In genomic region chr6:163926642-163927041, GRCh38 we compare ENCODE assay signal across 15 cellular contexts.
DNase-seq lines count a peak whose midpoint lies in the region; TF ChIP-seq lines count a peak whose summit lies in the region.
"Had no signal": no experiment of that assay in that cellular context is flagged by ENCODE, and none has a peak within 500 bp of the region (broad histone marks: within the 10 kb centered on the region; RNA-seq: fewer than 3 reads in every experiment).

No MANE protein-coding gene starts in this region.

- H3K4me1 Mint-ChIP-seq in H9: peaks cover 19 to 29% of the 10 kb centered on the region in 2 experiments
- H3K4me1 Mint-ChIP-seq: activated CD4-positive, alpha-beta memory T cell treated with anti-CD3 and anti-CD28 coated beads, Interleukin-2, amount 10 ng/mL, durations not matched to agents 7 days and 5 days; activated naive CD8-positive, alpha-beta T cell treated with anti-CD3 and anti-CD28 coated beads, Interleukin-2, amount 10 ng/mL, durations not matched to agents 7 days and 5 days had no signal

- H2BK15ac ChIP-seq in H9 (ENCODE audit: low read depth, low read length): no peak overlapping the region

- no peaks in the 10 kb centered on the region for H3K4me1 ChIP-seq in H9 (ENCODE audit: insufficient read depth, low read length)
- H3K4me1 ChIP-seq: thyroid gland had no signal

- H3K4me3 Mint-ChIP-seq in H9: no peak overlapping the region
- H3K4me3 Mint-ChIP-seq: activated CD4-positive, alpha-beta memory T cell treated with anti-CD3 and anti-CD28 coated beads, Interleukin-2, amount 10 ng/mL, durations not matched to agents 7 days and 5 days; activated naive CD8-positive, alpha-beta T cell treated with anti-CD3 and anti-CD28 coated beads, Interleukin-2, amount 10 ng/mL, durations not matched to agents 7 days and 5 days; activated T-helper 1 cell treated with anti-CD3 and anti-CD28 coated beads, Interleukin-12 subunit alpha, Interleukin-12 subunit beta, Interleukin-2, Interleukin-4 antibody, amounts not matched to agents 30 ng/mL and 10 ng/mL and 1 ng/mL, durations not matched to agents 14 hours and 24 hours and 36 hours had no signal

- H3K27ac ChIP-seq in H9 (ENCODE audit: insufficient read length, low read depth, low read length) (no peak overlapping the region), substantia nigra (ENCODE audit: low read depth, low read length, poor library complexity, severe bottlenecking) (no peak overlapping the region)
- H3K27ac ChIP-seq: C4-2B, thyroid gland had no signal

- no peaks in the 10 kb centered on the region for H4K20me1 ChIP-seq in H9 (ENCODE audit: control insufficient read depth, insufficient read depth, insufficient read length)

- H3K23ac ChIP-seq in H9 (ENCODE audit: insufficient read length, low read depth, low read length): no peak overlapping the region

- H2BK20ac ChIP-seq in H9 (ENCODE audit: low read depth, low read length, poor library complexity, severe bottlenecking): no peak overlapping the region

- no peak overlapping the region for H3K56ac ChIP-seq in H9 (ENCODE audit: insufficient read length, low read depth, low read length)

- DNase-seq in H9: no peak
- peak; percentile 20 for DNase-seq in cerebellum (ENCODE audit: low spot score)
- DNase-seq in inferior parietal cortex (ENCODE audit: extremely low spot score): peak; percentile 30
- DNase-seq in substantia nigra (lab: John Stamatoyannopoulos, UW): peak in 32 of 49 donors; percentile 7 to 85 (median 44)
- DNase-seq in effector CD4-positive, alpha-beta T cell: no peak
- DNase-seq in islet precursor cell: no peak
- no peak for DNase-seq in activated CD4-positive, alpha-beta T cell treated with anti-CD3 and anti-CD28 coated beads, Interleukin-2, amount 50 U/mL, for 1 hour
- DNase-seq: activated CD4-positive, alpha-beta memory T cell treated with anti-CD3 and anti-CD28 coated beads, Interleukin-2, amount 10 ng/mL, durations not matched to agents 7 days and 5 days; activated naive CD8-positive, alpha-beta T cell treated with anti-CD3 and anti-CD28 coated beads, Interleukin-2, amount 10 ng/mL, durations not matched to agents 7 days and 5 days; mucosa of descending colon; MV-4-11; NCI-H69 had no signal

- no peak for TF ChIP-seq CTCF in H9 (conservative IDR thresholded peaks at IDR 0.05)

- no peaks in the 10 kb centered on the region for H3K27me3 ChIP-seq in H9 (ENCODE audit: insufficient read depth, low read length)
- H3K27me3 ChIP-seq: thyroid gland had no signal

- H2AFZ ChIP-seq in H9 (ENCODE audit: low read length): no peak overlapping the region

- peaks cover 7 to 8% of the 10 kb centered on the region in 2 experiments for H3K9me3 Mint-ChIP-seq in H9
- H3K9me3 Mint-ChIP-seq: activated CD4-positive, alpha-beta memory T cell treated with anti-CD3 and anti-CD28 coated beads, Interleukin-2, amount 10 ng/mL, durations not matched to agents 7 days and 5 days; activated naive CD8-positive, alpha-beta T cell treated with anti-CD3 and anti-CD28 coated beads, Interleukin-2, amount 10 ng/mL, durations not matched to agents 7 days and 5 days; activated T-helper 1 cell treated with anti-CD3 and anti-CD28 coated beads, Interleukin-12 subunit alpha, Interleukin-12 subunit beta, Interleukin-2, Interleukin-4 antibody, amounts not matched to agents 30 ng/mL and 10 ng/mL and 1 ng/mL, durations not matched to agents 14 hours and 24 hours and 36 hours had no signal

- H3K27me3 Mint-ChIP-seq in H9 (ENCODE audit: low read depth): no peaks in the 10 kb centered on the region; the same call in 1 of the 2 replicates
- H3K27me3 Mint-ChIP-seq: activated CD4-positive, alpha-beta memory T cell treated with anti-CD3 and anti-CD28 coated beads, Interleukin-2, amount 10 ng/mL, durations not matched to agents 7 days and 5 days; activated naive CD8-positive, alpha-beta T cell treated with anti-CD3 and anti-CD28 coated beads, Interleukin-2, amount 10 ng/mL, durations not matched to agents 7 days and 5 days had no signal

- no peak overlapping the region for H2BK5ac ChIP-seq in H9 (ENCODE audit: insufficient read length, low read length)

- H3K23me2 ChIP-seq in H9 (ENCODE audit: insufficient read length, low read depth, low read length, poor library complexity, severe bottlenecking): no peaks in the 10 kb centered on the region

- no peak overlapping the region for H4K5ac ChIP-seq in H9 (ENCODE audit: insufficient read length, low read depth, low read length)

- no peaks in the 10 kb centered on the region for H3K79me1 ChIP-seq in H9 (ENCODE audit: insufficient read depth, low read depth, low read length, poor library complexity, severe bottlenecking)

- H3K18ac ChIP-seq in H9 (ENCODE audit: insufficient read length, low read depth, low read length): no peak overlapping the region

- no peak overlapping the region for H3T11ph ChIP-seq in H9 (ENCODE audit: low read length)

- no peak overlapping the region for H3K27ac Mint-ChIP-seq in H9
- H3K27ac Mint-ChIP-seq: activated CD4-positive, alpha-beta memory T cell treated with anti-CD3 and anti-CD28 coated beads, Interleukin-2, amount 10 ng/mL, durations not matched to agents 7 days and 5 days; activated naive CD8-positive, alpha-beta T cell treated with anti-CD3 and anti-CD28 coated beads, Interleukin-2, amount 10 ng/mL, durations not matched to agents 7 days and 5 days; activated T-helper 1 cell treated with anti-CD3 and anti-CD28 coated beads, Interleukin-12 subunit alpha, Interleukin-12 subunit beta, Interleukin-2, Interleukin-4 antibody, amounts not matched to agents 30 ng/mL and 10 ng/mL and 1 ng/mL, durations not matched to agents 14 hours and 24 hours and 36 hours had no signal

- peaks cover 0 to 4% (median 1%) of the 10 kb centered on the region in 3 experiments; a peak in 4 of 7 replicates for H3K36me3 Mint-ChIP-seq in H9 (ENCODE audit: insufficient read depth in 1 of 3, low read depth in 3 of 3)
- H3K36me3 Mint-ChIP-seq: activated naive CD8-positive, alpha-beta T cell treated with anti-CD3 and anti-CD28 coated beads, Interleukin-2, amount 10 ng/mL, durations not matched to agents 7 days and 5 days had no signal

- H3K9ac ChIP-seq in H9 (ENCODE audit: extremely low read depth, insufficient read length, low read length): no peak overlapping the region

- no peaks in the 10 kb centered on the region for H3K79me2 ChIP-seq in H9 (ENCODE audit: insufficient read depth, low read length)

- WGBS in H9 (ENCODE audit: extremely low coverage, insufficient read length, low lambda C conversion rate): no CpG with 5 or more reads among the region's 7 CpGs

- H2AK5ac ChIP-seq in H9 (ENCODE audit: insufficient read length, low read length): no peak overlapping the region

- H2BK12ac ChIP-seq in H9 (ENCODE audit: insufficient read length, low read depth, low read length): no peak overlapping the region

- H4K8ac ChIP-seq in H9 (replicated peaks; ENCODE audit: insufficient read length, low read depth, low read length): no peak overlapping the region

- H2BK120ac ChIP-seq in H9 (ENCODE audit: low read depth, low read length, poor library complexity, severe bottlenecking): no peak overlapping the region

- H3K9me3 ChIP-seq in H9 (ENCODE audit: control insufficient read depth, low read depth, low read length): no peaks in the 10 kb centered on the region
- H3K9me3 ChIP-seq: thyroid gland had no signal

- H3K4me2 ChIP-seq in H9 (ENCODE audit: insufficient read depth, insufficient read length, low read length): no peak overlapping the region

- no peak overlapping the region for H3K4ac ChIP-seq in H9 (ENCODE audit: low read depth, low read length)

- H3K14ac ChIP-seq in H9 (ENCODE audit: insufficient read depth, low read length): peak overlapping the region; percentile 27; the same call in 1 of the 2 replicates

- no peak overlapping the region for H4K91ac ChIP-seq in H9 (ENCODE audit: insufficient read length, low read depth, low read length)

Comparison
In these comparisons a context has a peak if more than half of its experiments do, and no peak if none do; other contexts are left out.
1. DNase-seq: peak in cerebellum (single experiment), inferior parietal cortex (single experiment) and substantia nigra (32 of 49); none in H9 (single experiment), effector CD4-positive, alpha-beta T cell (single experiment), islet precursor cell (single experiment) and activated CD4-positive, alpha-beta T cell treated with anti-CD3 and anti-CD28 coated beads, Interleukin-2, amount 50 U/mL, for 1 hour (single experiment).